7 cellular contexts compared by ENCODE assay signal in the genomic region with DNA sequence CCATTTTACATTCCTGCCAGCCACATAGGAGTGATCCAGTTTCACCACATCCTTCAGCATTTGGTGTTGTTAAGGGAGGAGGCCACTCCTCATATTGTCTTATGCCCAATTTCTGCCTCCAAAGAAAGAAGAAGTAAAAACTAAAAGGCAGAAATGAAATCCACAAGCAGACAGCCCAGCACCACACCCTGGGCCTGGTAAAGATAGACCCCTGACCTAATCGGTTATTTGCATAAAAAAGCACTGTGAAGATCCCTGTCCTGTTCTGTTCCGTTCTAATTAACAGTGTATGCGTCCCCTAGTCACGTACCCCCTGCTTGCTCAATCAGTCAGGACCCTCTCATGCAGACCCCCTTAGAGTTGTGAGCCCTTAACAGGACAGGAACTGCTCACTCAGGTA. TPM values are rescaled to one million over a fixed set of nuclear protein-coding genes. Genes with fewer than 3 reads are reported as not detected.
"Had no signal": no experiment of that assay in that cellular context is flagged by ENCODE, and none has a peak within 500 bp of the region (broad histone marks: within the 10 kb centered on the region; RNA-seq: fewer than 3 reads in every experiment).

No MANE protein-coding gene starts in this region.

RNA-seq across cellular contexts. Expression of a gene that starts 8.9 kb away (rescaled TPM):
- total RNA-seq: HT-29, NCI-H460, PC-9, Peyer's patch, Right ventricle myocardium inferior, RPMI7951, SJSA1 had no signal

RNA-seq across cellular contexts. Expression of a gene that starts 12.5 kb away (rescaled TPM):
- total RNA-seq: PC-9, Peyer's patch, RPMI7951, SJSA1 had no signal

RNA-seq across cellular contexts. Expression of a gene that starts 27.2 kb away (rescaled TPM):
- total RNA-seq: HT-29, NCI-H460, PC-9, Peyer's patch, RPMI7951, SJSA1 had no signal

RNA-seq across cellular contexts. Expression of a gene that starts 33.7 kb away (rescaled TPM):
- total RNA-seq: HT-29, NCI-H460, PC-9, Peyer's patch, Right ventricle myocardium inferior, RPMI7951, SJSA1 had no signal
